Comparison of ENCODE assay signal across 22 cellular contexts in the genomic region with DNA sequence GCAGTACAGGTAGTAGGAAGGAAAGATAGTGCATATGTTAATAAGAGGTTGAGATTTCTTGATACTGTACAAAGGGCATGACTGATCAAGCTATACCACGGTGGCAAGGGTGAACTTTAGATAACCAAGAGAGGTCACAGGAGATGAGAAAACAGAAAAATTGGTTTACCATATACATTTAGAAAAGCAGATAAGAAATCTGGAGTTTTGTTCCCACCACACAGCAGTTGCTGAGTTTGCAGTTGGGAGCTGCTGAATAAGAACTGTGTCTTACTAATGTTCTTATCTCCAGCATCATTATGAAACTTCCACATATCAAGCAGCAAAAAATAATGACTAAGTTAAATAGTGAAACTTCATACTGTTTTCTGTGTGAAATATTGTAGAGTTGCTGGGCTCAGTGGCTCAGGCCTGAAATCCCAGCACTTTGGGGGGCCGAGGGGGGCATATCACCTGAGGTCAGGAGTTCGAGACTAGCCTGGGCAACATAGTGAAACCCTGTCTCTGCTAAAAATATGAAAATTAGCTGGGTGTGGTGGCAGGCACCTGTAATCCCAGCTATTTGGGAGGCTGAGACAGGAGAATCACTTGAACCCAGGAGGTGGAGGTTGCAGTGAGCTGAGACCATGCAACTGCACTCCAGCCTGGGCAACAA. TPM values are rescaled to one million over a fixed set of nuclear protein-coding genes. Genes with fewer than 3 reads are reported as not detected.
DNase-seq lines count a peak whose midpoint lies in the region; ATAC-seq and TF ChIP-seq lines count a peak whose summit lies in the region.
"Had no signal": no experiment of that assay in that cellular context is flagged by ENCODE, and none has a peak within 500 bp of the region (broad histone marks: within the 10 kb centered on the region; RNA-seq: fewer than 3 reads in every experiment).

No MANE protein-coding gene starts in this region.

- peaks cover 25% of the 10 kb centered on the region for H3K27me3 Mint-ChIP-seq in activated T-cell treated with anti-CD3 and anti-CD28 coated beads, Interleukin-2, amount 50 U/mL, for 4 hours (ENCODE audit: low read depth)

- H3K36me3 Mint-ChIP-seq in activated T-cell treated with anti-CD3 and anti-CD28 coated beads, Interleukin-2, amount 50 U/mL, for 4 hours (ENCODE audit: insufficient read depth), result peaks cover 3% of the 10 kb centered on the region
- H3K36me3 Mint-ChIP-seq: natural killer cell treated with Interleukin-12 subunit alpha and Interleukin-12 subunit beta and Interleukin-15 and Interleukin-18, amount 100 ng/mL, for 72 hours had no signal

- in situ Hi-C loops in GM13976 (cut with MboI; ENCODE audit: low sequenced_read_pairs, unreplicated experiment), result no loop called here

- H3K9me3 Mint-ChIP-seq in activated T-cell treated with anti-CD3 and anti-CD28 coated beads, Interleukin-2, amount 50 U/mL, for 4 hours, result peaks cover 4% of the 10 kb centered on the region
- H3K9me3 Mint-ChIP-seq: HFFc6; memory B cell; natural killer cell treated with Interleukin-12 subunit alpha and Interleukin-12 subunit beta and Interleukin-15 and Interleukin-18, amount 100 ng/mL, for 72 hours had no signal

- TF ChIP-seq CTCF in GM13976 (IDR thresholded peaks at IDR 0.05; ENCODE audit: borderline replicate concordance, control extremely low read depth, extremely low read depth, insufficient read depth, missing control alignments), result no peak

- peak; percentile 61 for DNase-seq in stimulated activated CD4-positive, alpha-beta T cell treated with anti-CD3 and anti-CD28 coated beads, Interleukin-15, amount 100 ng/mL, for 24 hours
- no peak for DNase-seq in stimulated activated CD4-positive, alpha-beta T cell treated with anti-CD3 and anti-CD28 coated beads, Interleukin-12 subunit alpha, Interleukin-12 subunit beta, amount 100 ng/mL, for 4 hours
- no peak for DNase-seq in activated T-cell treated with anti-CD3 and anti-CD28 coated beads, Interleukin-2, amount 50 U/mL, for 4 hours
- DNase-seq in cerebellum (ENCODE audit: low spot score) (no peak), DMS153 (lab: John Stamatoyannopoulos, UW) (no peak), GM13976 (ENCODE audit: low spot score) (no peak)
- DNase-seq: AML-193; Caco-2; effector CD4-positive, alpha-beta T cell; HFFc6; islet precursor cell; NCI-H1048; NCI-H69; PC-9; psoas muscle; spleen; T-helper 9 cell; testis had no signal

- peak; percentile 74 for ATAC-seq in HG02884 (IDR thresholded peaks at IDR 0.05; ENCODE audit: unreplicated experiment)
- peak; percentile 80 for ATAC-seq in activated T-cell treated with anti-CD3 and anti-CD28 coated beads, Interleukin-2, amount 50 U/mL, for 4 hours
- ATAC-seq: psoas muscle had no signal

- H3K4me3 Mint-ChIP-seq in activated T-cell treated with anti-CD3 and anti-CD28 coated beads, Interleukin-2, amount 50 U/mL, for 4 hours, result no peak overlapping the region
- H3K4me3 Mint-ChIP-seq: HFFc6; memory B cell; natural killer cell treated with Interleukin-12 subunit alpha and Interleukin-12 subunit beta and Interleukin-15 and Interleukin-18, amount 100 ng/mL, for 72 hours had no signal

- H3K4me1 Mint-ChIP-seq in activated T-cell treated with anti-CD3 and anti-CD28 coated beads, Interleukin-2, amount 50 U/mL, for 4 hours (ENCODE audit: low read depth), result peaks cover 13% of the 10 kb centered on the region
- H3K4me1 Mint-ChIP-seq: memory B cell had no signal

RNA-seq across cellular contexts. Expression of gene IMPACT, which starts 12.0 kb away (rescaled TPM):
- total RNA-seq in activated T-cell treated with anti-CD3 and anti-CD28 coated beads, Interleukin-2, amount 50 U/mL, for 4 hours, result 1 to 10 TPM; 9.5 to 9.7 (median 9.5) TPM
- 24.4 TPM for total RNA-seq in cerebellum

RNA-seq across cellular contexts. Expression of gene OSBPL1A, which starts 16.9 kb away (rescaled TPM):
- total RNA-seq in activated T-cell treated with anti-CD3 and anti-CD28 coated beads, Interleukin-2, amount 50 U/mL, for 4 hours, result 1 to 10 TPM; 1.3 to 2.7 (median 2.2) TPM
- 30.2 TPM for total RNA-seq in cerebellum

RNA-seq across cellular contexts. Expression of gene HRH4, which starts 46.0 kb away (rescaled TPM):
- under 1 TPM in 1 of 3 donors, not detected in 2; 0.41 TPM for total RNA-seq in activated T-cell treated with anti-CD3 and anti-CD28 coated beads, Interleukin-2, amount 50 U/mL, for 4 hours
- total RNA-seq in cerebellum, result 0.18 TPM
- total RNA-seq: Caco-2, HFFc6, PC-9, SJSA1 had no signal
